ENCODE assay signal across 10 cellular contexts in genomic region chr20:310645-311044, GRCh38. TPM values are rescaled to one million over a fixed set of nuclear protein-coding genes. Genes with fewer than 3 reads are reported as not detected.
DNase-seq lines count a peak whose midpoint lies in the region; ATAC-seq and TF ChIP-seq lines count a peak whose summit lies in the region.
"Had no signal": no experiment of that assay in that cellular context is flagged by ENCODE, and none has a peak within 500 bp of the region (broad histone marks: within the 10 kb centered on the region; RNA-seq: fewer than 3 reads in every experiment).

No MANE protein-coding gene starts in this region.

- H3K36me3 ChIP-seq in skeletal muscle tissue (ENCODE audit: control insufficient read depth in 3 of 3, insufficient read depth in 3 of 3, low read length in 3 of 3) = no peaks in the 10 kb centered on the region

- peak overlapping the region; percentile 76 for H3K4me3 Mint-ChIP-seq in HFFc6
- H3K4me3 Mint-ChIP-seq in WTC11 = peak overlapping the region; percentile 72

- H3K27ac ChIP-seq in right cardiac atrium (ENCODE audit: low read length) (no peak overlapping the region), skeletal muscle tissue (ENCODE audit: low read depth, low read length) (no peak overlapping the region)

- H3K27me3 ChIP-seq in right cardiac atrium (ENCODE audit: control insufficient read depth, insufficient read depth) (no peaks in the 10 kb centered on the region), skeletal muscle tissue (ENCODE audit: control insufficient read depth in 3 of 3, insufficient read depth in 3 of 3, low read length in 3 of 3) (no peaks in the 10 kb centered on the region)

- H3K36me3 Mint-ChIP-seq in HFFc6 (ENCODE audit: low read depth) (no peaks in the 10 kb centered on the region), WTC11 (no peaks in the 10 kb centered on the region)

- intact Hi-C loops in right cardiac atrium (cut with DNase I) (no loop called here), posterior vena cava (cut with DNase I) (no loop called here)

- peaks cover 5% of the 10 kb centered on the region; the same call in 1 of the 2 replicates for H3K27me3 Mint-ChIP-seq in HFFc6 (ENCODE audit: insufficient read depth)
- H3K27me3 Mint-ChIP-seq in WTC11 (ENCODE audit: low read depth) = peaks cover 5% of the 10 kb centered on the region

- H3K4me3 ChIP-seq in right cardiac atrium (ENCODE audit: low read length) (peak overlapping the region; percentile 78), skeletal muscle tissue (ENCODE audit: low read length in 3 of 3) (peak overlapping the region; percentile 24 to 77 (median 57))

- CTCF ChIA-PET in WTC11 (lab: Charles Lee) = interaction anchor here (0.5 to 5.3 kb wide), 7 partner anchors 10 to 48 kb away, joined by 3 to 39 read pairs (median 18); partner anchors contain the start of genes SOX12 and ZCCHC3

- H3K4me1 ChIP-seq in right cardiac atrium (ENCODE audit: control insufficient read depth, insufficient read depth, low read length) (no peaks in the 10 kb centered on the region), skeletal muscle tissue (ENCODE audit: control insufficient read depth in 3 of 3, insufficient read depth in 3 of 3, low read length in 3 of 3) (peaks cover 4 to 8% (median 7%) of the 10 kb centered on the region in 3 donors)

- H3K4me1 Mint-ChIP-seq in HFFc6 (ENCODE audit: low read depth) = peaks cover 44% of the 10 kb centered on the region
- peaks cover 30% of the 10 kb centered on the region for H3K4me1 Mint-ChIP-seq in WTC11

- no peak for DNase-seq in HFFc6
- DNase-seq in WTC11 (ENCODE audit: low spot score) = no peak
- DNase-seq in right cardiac atrium = no peak
- no peak for DNase-seq in NCI-H748 (lab: John Stamatoyannopoulos, UW; ENCODE audit: unreplicated experiment)
- DNase-seq in posterior vena cava (ENCODE audit: low spot score) = no peak
- DNase-seq in mesenteric fat pad (ENCODE audit: low spot score) = no peak
- no peak for DNase-seq in Ammon's horn (ENCODE audit: low spot score)
- DNase-seq: KG1 had no signal

- H3K9me3 ChIP-seq in right cardiac atrium (ENCODE audit: control insufficient read depth, low read length) (no peaks in the 10 kb centered on the region), skeletal muscle tissue (ENCODE audit: control insufficient read depth in 3 of 3, low read length in 3 of 3) (no peaks in the 10 kb centered on the region)

- ATAC-seq in WTC11 = no peak
- no peak for ATAC-seq in right cardiac atrium

- POLR2A ChIA-PET in WTC11 (lab: Charles Lee) = interaction anchor here (0.6 to 2.6 kb wide), 6 partner anchors 11 to 69 kb away, joined by 3 to 47 read pairs (median 6); partner anchors contain the start of gene SOX12

- no peak overlapping the region for H3K9ac ChIP-seq in skeletal muscle tissue (ENCODE audit: low read depth in 1 of 3, low read length in 3 of 3)

- no peaks in the 10 kb centered on the region for H3K9me3 Mint-ChIP-seq in HFFc6
- no peaks in the 10 kb centered on the region for H3K9me3 Mint-ChIP-seq in WTC11

- H3K27ac Mint-ChIP-seq in HFFc6 (peak overlapping the region; percentile 90), WTC11 (peak overlapping the region; percentile 85)

- WGBS in right cardiac atrium = 4% methylated on average over 7 of the region's 7 CpGs

- TF ChIP-seq CTCF in HFFc6 (IDR thresholded peaks at IDR 0.05) (no peak), WTC11 (IDR thresholded peaks at IDR 0.05) (no peak)

TF ChIP-seq in WTC11, 78 proteins besides CTCF, POLR2A, EP300 and RAD21:
- no peak for TF ChIP-seq FOXK1 (CRISPR knock-in tag; IDR thresholded peaks at IDR 0.05)
- no peak for TF ChIP-seq ZBTB43 (CRISPR knock-in tag; IDR thresholded peaks at IDR 0.05)
- 0 out of 2 replicates have a peak, but pooled peaks have one; percentile 3 for TF ChIP-seq HMGXB4 (CRISPR knock-in tag; IDR thresholded peaks at IDR 0.05)
- no peak for TF ChIP-seq MXD4 (CRISPR knock-in tag; IDR thresholded peaks at IDR 0.05; ENCODE audit: borderline replicate concordance)
- no peak for TF ChIP-seq ZNF138 (CRISPR knock-in tag; conservative IDR thresholded peaks at IDR 0.05)
TF ChIP-seq in WTC11: peak in this region for 1.

RNA-seq across cellular contexts. Expression of gene ZCCHC3, which starts 13.3 kb away (rescaled TPM):
- total RNA-seq in HFFc6 (2021; fragmentation: NEBNext Ultra II Directional; extraction: Animal tissue kit (Norgen Biotek cat#: 25700)) = 10 to 100 TPM; 10.9 to 11.7 (median 11.4) TPM
- 43.6 to 54.1 TPM (median 52.6 TPM) in 3 replicates for total RNA-seq in WTC11 (2021)
- total RNA-seq in right cardiac atrium = 10 to 100 TPM; 13.0 to 14.3 (median 13.9) TPM
- 10.5 TPM for polyA plus RNA-seq in right cardiac atrium
- 39.1 TPM for total RNA-seq in skeletal muscle tissue
- total RNA-seq in posterior vena cava = 10 to 100 TPM; 10.1 to 10.9 TPM
- 9.1 TPM for total RNA-seq in mesenteric fat pad

RNA-seq across cellular contexts. Expression of gene SOX12, which starts 14.7 kb away (rescaled TPM):
- 10 to 100 TPM; 24.5 to 26.3 (median 25.0) TPM for total RNA-seq in HFFc6 (2021; fragmentation: NEBNext Ultra II Directional; extraction: Animal tissue kit (Norgen Biotek cat#: 25700))
- total RNA-seq in WTC11 (2021) (59.1 to 76.3 TPM (median 72.5 TPM) in 3 replicates), right cardiac atrium (10 to 100 TPM in 3 of 4 donors, 1 to 10 TPM in 1; 7.4 to 13.7 (median 11.8) TPM), skeletal muscle tissue (3.7 TPM), posterior vena cava (1 to 10 TPM; 6.6 to 9.5 TPM), mesenteric fat pad (8.5 TPM)
- polyA plus RNA-seq in right cardiac atrium = 5.1 TPM

RNA-seq across cellular contexts. Expression of gene C20orf96, which starts 20.1 kb away (rescaled TPM):
- total RNA-seq in HFFc6 (2021; fragmentation: NEBNext Ultra II Directional; extraction: Animal tissue kit (Norgen Biotek cat#: 25700)) = 1 to 10 TPM; 2.9 to 3.5 (median 3.2) TPM
- 22.1 to 30.3 TPM (median 27.8 TPM) in 3 replicates for total RNA-seq in WTC11 (2021)
- 1 to 10 TPM; 4.8 to 9.1 (median 6.9) TPM for total RNA-seq in right cardiac atrium
- polyA plus RNA-seq in right cardiac atrium = 4.2 TPM
- 1.0 TPM for total RNA-seq in skeletal muscle tissue
- total RNA-seq in posterior vena cava = 1 to 10 TPM; 4.3 to 4.5 TPM
- total RNA-seq in mesenteric fat pad = 5.0 TPM

RNA-seq across cellular contexts. Expression of gene NRSN2, which starts 36.3 kb away (rescaled TPM):
- total RNA-seq in HFFc6 (2021; fragmentation: NEBNext Ultra II Directional; extraction: Animal tissue kit (Norgen Biotek cat#: 25700)) = 10 to 100 TPM; 61.1 to 76.6 (median 65.4) TPM
- total RNA-seq in WTC11 (2021) (23.0 to 23.7 TPM (median 23.3 TPM) in 3 replicates), right cardiac atrium (10 to 100 TPM; 24.5 to 30.9 (median 24.8) TPM), skeletal muscle tissue (14.6 TPM), posterior vena cava (10 to 100 TPM; 44.2 to 51.0 TPM), mesenteric fat pad (21.3 TPM)
- polyA plus RNA-seq in right cardiac atrium = 26.6 TPM

RNA-seq across cellular contexts. Expression of gene DEFB132, which starts 53.1 kb away (rescaled TPM):
- not detected for total RNA-seq in HFFc6 (2021; fragmentation: NEBNext Ultra II Directional; extraction: Animal tissue kit (Norgen Biotek cat#: 25700))
- not detected in 3 replicates for total RNA-seq in WTC11 (2021)
- not detected for total RNA-seq in right cardiac atrium
- not detected for polyA plus RNA-seq in right cardiac atrium
- total RNA-seq in skeletal muscle tissue = not detected
- not detected for total RNA-seq in posterior vena cava
- total RNA-seq in mesenteric fat pad = 1.5 TPM
- total RNA-seq: renal cortical epithelial cell had no signal
